1 cellular context compared by ENCODE assay signal in genomic region chr13:109336730-109337129, GRCh38.
TF ChIP-seq lines count a peak whose summit lies in the region.

No MANE protein-coding gene starts in this region.

TF ChIP-seq in HCT116, 20 proteins besides CTCF, POLR2A, EP300 and RAD21 (continued from another document):
- TF ChIP-seq REST (IDR thresholded peaks at IDR 0.05; ENCODE audit: low read depth) (no peak), JUND (IDR thresholded peaks at IDR 0.05) (no peak), FOSL1 (IDR thresholded peaks at IDR 0.05; ENCODE audit: low read depth) (no peak), ELF1 (IDR thresholded peaks at IDR 0.05; ENCODE audit: borderline replicate concordance, low read depth) (no peak), CEBPB (IDR thresholded peaks at IDR 0.05; ENCODE audit: low read depth) (no peak), ZNF274 (IDR thresholded peaks at IDR 0.05; ENCODE audit: low read depth, low read length) (no peak)
